ENCODE assay signal across 32 cellular contexts in the genomic region with DNA sequence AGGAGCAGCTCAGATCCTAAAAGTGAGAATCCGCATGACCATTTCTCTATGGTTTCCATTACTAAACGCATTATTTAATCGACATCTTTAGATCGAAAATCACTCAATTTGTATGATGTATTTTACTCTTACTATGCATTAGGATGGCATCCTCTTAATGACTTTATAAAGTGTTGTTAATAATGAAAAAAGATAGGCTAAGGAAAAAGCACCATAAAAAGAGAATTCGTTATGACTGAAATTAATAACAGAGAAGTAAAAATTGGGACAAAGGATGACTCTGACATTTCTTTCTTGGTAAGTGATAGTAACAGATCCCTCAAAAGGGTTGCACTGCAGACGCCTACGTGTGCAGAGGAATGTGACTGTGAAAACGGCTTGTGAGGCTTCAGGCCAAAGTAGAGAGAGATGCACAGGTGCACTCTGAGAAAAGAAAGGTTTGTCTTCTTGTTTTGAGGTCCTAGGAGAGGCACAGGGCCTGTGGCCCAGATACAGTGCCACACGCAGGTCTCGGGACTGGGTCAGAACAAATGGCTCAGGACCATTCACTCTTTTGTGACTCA.
"Had no signal": no experiment of that assay in that cellular context is flagged by ENCODE, and none has a peak within 500 bp of the region (broad histone marks: within the 10 kb centered on the region; RNA-seq: fewer than 3 reads in every experiment).

No MANE protein-coding gene starts in this region.

- H3K27me3 ChIP-seq: adrenal gland, ascending aorta, body of pancreas, brain microvascular endothelial cell, breast epithelium, cardiac muscle cell had no signal

- H3K4me3 ChIP-seq: adrenal gland, ascending aorta, body of pancreas, breast epithelium, cardiac muscle cell had no signal

- H3K4me1 ChIP-seq: adrenal gland, ascending aorta, breast epithelium had no signal

- ATAC-seq: activated naive CD4-positive, alpha-beta T cell treated with anti-CD3 and anti-CD28 coated beads, Interleukin-2, amount 50 U/mL, for 72 hours; activated naive CD8-positive, alpha-beta T cell treated with anti-CD3 and anti-CD28 coated beads, Interleukin-2, amount 50 U/mL, for 24 hours; activated T-cell treated with anti-CD3 and anti-CD28 coated beads, Interleukin-2, amount 50 U/mL, for 4 hours; activated T-cell treated with anti-CD3 and anti-CD28 coated beads, Interleukin-2, amount 50 U/mL, for 72 hours; activated T-helper 17 cell treated with anti-CD3 and anti-CD28 coated beads, Interleukin-2, amount 50 U/mL, for 72 hours; body of pancreas had no signal

- FAIRE-seq: astrocyte, bronchial epithelial cell had no signal

- H3K9me3 ChIP-seq: adrenal gland, body of pancreas, breast epithelium had no signal

- DNase-seq: activated effector memory CD4-positive, alpha-beta T cell treated with anti-CD3 and anti-CD28 coated beads, Interleukin-2, amount 50 U/mL, for 16 hours; activated effector memory CD4-positive, alpha-beta T cell treated with Interleukin-2 at 50 U/mL for 16 hours; activated gamma-delta T cell; activated naive CD4-positive, alpha-beta T cell; activated naive CD4-positive, alpha-beta T cell treated with anti-CD3 and anti-CD28 coated beads for 36 hours; activated naive CD4-positive, alpha-beta T cell treated with anti-CD3 and anti-CD28 coated beads, Interleukin-2, amount 10 ng/mL, durations not matched to agents 7 days and 5 days; activated naive CD4-positive, alpha-beta T cell treated with anti-CD3 and anti-CD28 coated beads, Interleukin-2, amount 50 U/mL, for 16 hours; activated naive CD4-positive, alpha-beta T cell treated with Interleukin-2 at 50 U/mL for 16 hours; activated naive CD8-positive, alpha-beta T cell treated with anti-CD3 and anti-CD28 coated beads for 36 hours; activated naive CD8-positive, alpha-beta T cell treated with anti-CD3 and anti-CD28 coated beads, Interleukin-2, amount 10 ng/mL, durations not matched to agents 7 days and 5 days; activated naive CD8-positive, alpha-beta T cell treated with anti-CD3 and anti-CD28 coated beads, Interleukin-2, amount 50 U/mL, for 24 hours; activated T-cell treated with anti-CD3 and anti-CD28 coated beads, Interleukin-2, amount 50 U/mL, for 1 hour; activated T-cell treated with anti-CD3 and anti-CD28 coated beads, Interleukin-2, amount 50 U/mL, for 24 hours; activated T-cell treated with anti-CD3 and anti-CD28 coated beads, Interleukin-2, amount 50 U/mL, for 4 hours; activated T-cell treated with anti-CD3 and anti-CD28 coated beads, Interleukin-2, amount 50 U/mL, for 48 hours; activated T-cell treated with anti-CD3 and anti-CD28 coated beads, Interleukin-2, amount 50 U/mL, for 72 hours; adrenal gland; amniotic stem cell; amygdala; anterior cingulate cortex; aorta; body of pancreas; brain microvascular endothelial cell; central memory CD4-positive, alpha-beta T cell; cerebellar nuclear complex had no signal

- H3K36me3 ChIP-seq: adrenal gland, ascending aorta, brain microvascular endothelial cell, breast epithelium, cardiac muscle cell had no signal

- H3K27ac ChIP-seq: adrenal gland, ascending aorta, body of pancreas, brain microvascular endothelial cell, breast epithelium, cardiac muscle cell had no signal
